17 cellular contexts compared by ENCODE assay signal in genomic region chr3:125910851-125911250, GRCh38. TPM values are rescaled to one million over a fixed set of nuclear protein-coding genes. Genes with fewer than 3 reads are reported as not detected.
"Had no signal": no experiment of that assay in that cellular context is flagged by ENCODE, and none has a peak within 500 bp of the region (broad histone marks: within the 10 kb centered on the region; RNA-seq: fewer than 3 reads in every experiment).

No MANE protein-coding gene starts in this region.

RNA-seq across cellular contexts. Expression of gene ROPN1B, which starts 58.1 kb away (rescaled TPM):
- total RNA-seq: activated B cell treated with CpG ODN at 0.5 μM for 24 hours; activated CD4-positive, alpha-beta memory T cell treated with anti-CD3 and anti-CD28 coated beads for 36 hours; activated CD4-positive, alpha-beta T cell treated with anti-CD3 and anti-CD28 coated beads, Interleukin-2, amount 10 ng/mL, durations not matched to agents 24 days and 14 days; activated CD8-positive, alpha-beta memory T cell treated with anti-CD3 and anti-CD28 coated beads for 36 hours; activated CD8-positive, alpha-beta T cell treated with anti-CD3 and anti-CD28 coated beads for 36 hours; activated naive CD4-positive, alpha-beta T cell treated with anti-CD3 and anti-CD28 coated beads for 36 hours; activated naive CD4-positive, alpha-beta T cell treated with anti-CD3 and anti-CD28 coated beads, Interleukin-2, amount 50 U/mL, for 72 hours; activated naive CD8-positive, alpha-beta T cell treated with anti-CD3 and anti-CD28 coated beads for 36 hours; activated T-cell treated with anti-CD3 and anti-CD28 coated beads, Interleukin-2, amount 50 U/mL, for 4 hours; activated T-cell treated with anti-CD3 and anti-CD28 coated beads, Interleukin-2, amount 50 U/mL, for 72 hours; activated T-helper 1 cell treated with anti-CD3 and anti-CD28 coated beads, Interleukin-12 subunit alpha, Interleukin-12 subunit beta, Interleukin-2, Interleukin-4 antibody, amounts not matched to agents 30 ng/mL and 10 ng/mL and 1 ng/mL, durations not matched to agents 14 hours and 24 hours and 36 hours; activated T-helper 17 cell treated with anti-CD3 and anti-CD28 coated beads, Interleukin-2, amount 50 U/mL, for 72 hours; astrocyte; T-cell; T-helper 1 cell treated with Interleukin-12 subunit alpha and Interleukin-12 subunit beta and Interleukin-4 antibody, amounts not matched to agents 30 ng/mL and 1 ng/mL, for 36 hours; T-helper 17 cell; T-helper 2 cell treated with Interferon-gamma antibody and Interleukin-4, amounts not matched to agents 100 ng/mL and 5 ng/mL, for 36 hours had no signal
